In genomic region chr5:40572359-40572758, GRCh38 we compare ENCODE assay signal across 25 cellular contexts.
DNase-seq lines count a peak whose midpoint lies in the region; ATAC-seq and TF ChIP-seq lines count a peak whose summit lies in the region.
"Had no signal": no experiment of that assay in that cellular context is flagged by ENCODE, and none has a peak within 500 bp of the region (broad histone marks: within the 10 kb centered on the region; RNA-seq: fewer than 3 reads in every experiment).

No MANE protein-coding gene starts in this region.

- H3K27me3 ChIP-seq in muscle layer of duodenum (ENCODE audit: low read depth, low read length) (no peaks in the 10 kb centered on the region), stomach (no peaks in the 10 kb centered on the region)
- H3K27me3 ChIP-seq: spleen, vagina had no signal

- no peak for TF ChIP-seq POLR2A in stomach (IDR thresholded peaks at IDR 0.05)

- no peak overlapping the region for H3K4me3 ChIP-seq in fibroblast of pulmonary artery (replicated peaks; ENCODE audit: low read depth, low read length)
- no peak overlapping the region for H3K4me3 ChIP-seq in muscle layer of duodenum (ENCODE audit: low read depth in 1 of 2, low read length in 2 of 2)
- H3K4me3 ChIP-seq in stomach: no peak overlapping the region
- H3K4me3 ChIP-seq: spleen, thoracic aorta, vagina had no signal

- H3K9me3 ChIP-seq in muscle layer of duodenum (ENCODE audit: control insufficient read depth in 1 of 2, low read length in 2 of 2) (no peaks in the 10 kb centered on the region), stomach (no peaks in the 10 kb centered on the region)
- H3K9me3 ChIP-seq: spleen, thoracic aorta, vagina had no signal

- no peak for ATAC-seq in HG03135 (IDR thresholded peaks at IDR 0.05; ENCODE audit: unreplicated experiment)
- ATAC-seq: activated CD8-positive, alpha-beta T cell treated with anti-CD3 and anti-CD28 coated beads, Interleukin-2, amount 10 ng/mL, durations not matched to agents 7 days and 5 days; activated T-helper 17 cell treated with anti-CD3 and anti-CD28 coated beads, Interleukin-2, amount 50 U/mL, for 72 hours; HepG2; natural killer cell; PC-3 had no signal

- intact Hi-C loops in stomach (cut with DNase I; ENCODE audit: low total_unique reads): no loop called here

- WGBS in stomach, 5 donors: 63 to 78% (median 77%) methylated on average over 6 of the region's 6 CpGs

- no peak for TF ChIP-seq EP300 in stomach (IDR thresholded peaks at IDR 0.05)

- DNase-seq in SK-MEL-5 (ENCODE audit: low read depth, low spot score): peak; percentile 16
- peak; percentile 30 for DNase-seq in fibroblast of pulmonary artery (ENCODE audit: low read depth)
- DNase-seq in stomach: no peak
- DNase-seq in NCI-H1417 (lab: John Stamatoyannopoulos, UW): no peak
- no peak for DNase-seq in NCI-H524 treated with DMSO at 0.1 percent for 48 hours (lab: John Stamatoyannopoulos, UW)
- DNase-seq: activated CD8-positive, alpha-beta T cell treated with anti-CD3 and anti-CD28 coated beads, Interleukin-2, amount 10 ng/mL, durations not matched to agents 7 days and 5 days; activated naive CD4-positive, alpha-beta T cell treated with anti-CD3 and anti-CD28 coated beads, Interleukin-2, amount 50 U/mL, for 16 hours; H9; Karpas-422; natural killer cell; NCI-H1417 treated with DMSO at 0.1 percent for 48 hours; NCI-H2029 treated with DMSO at 0.1 percent for 48 hours; NCI-H524; NK-92 treated with Interleukin-12 subunit alpha and Interleukin-12 subunit beta, amount 100 ng/mL, for 24 hours; occipital lobe; PC-3; spleen; stimulated activated CD4-positive, alpha-beta T cell treated with anti-CD3 and anti-CD28 coated beads, Interleukin-2, amount 100 ng/mL, for 24 hours; stimulated activated CD8-positive, alpha-beta memory T cell treated with anti-CD3 and anti-CD28 coated beads, Interleukin-4, amount 100 ng/mL, for 48 hours had no signal

- H3K27ac ChIP-seq in muscle layer of duodenum (ENCODE audit: low read length) (peak overlapping the region; percentile 46), stomach (peak overlapping the region in 3 of 5 donors; percentile 9 to 48 (median 28))
- H3K27ac ChIP-seq: thoracic aorta, vagina had no signal

- no peaks in the 10 kb centered on the region for H3K36me3 ChIP-seq in muscle layer of duodenum (ENCODE audit: control insufficient read depth in 1 of 2, insufficient read depth in 2 of 2, low read length in 2 of 2)
- H3K36me3 ChIP-seq in stomach: no peaks in the 10 kb centered on the region
- H3K36me3 ChIP-seq: spleen, thoracic aorta, vagina had no signal

- H3K4me1 ChIP-seq in muscle layer of duodenum (ENCODE audit: control insufficient read depth in 1 of 2, insufficient read depth in 2 of 2, low read length in 2 of 2) (no peaks in the 10 kb centered on the region), stomach (no peaks in the 10 kb centered on the region)
- H3K4me1 ChIP-seq: vagina had no signal

- TF ChIP-seq CTCF in fibroblast of pulmonary artery (IDR thresholded peaks at IDR 0.05; ENCODE audit: low read length, missing control alignments) (no peak), stomach (IDR thresholded peaks at IDR 0.05) (no peak)

- in situ Hi-C loops in SK-MEL-5 (cut with HindIII; ENCODE audit: low pct_unique_long_range_greater_than_20kb, low sequenced_read_pairs): no loop called here

Comparison
In these comparisons a context has a peak if more than half of its experiments do, and no peak if none do; other contexts are left out.
1. DNase-seq: peak in SK-MEL-5 (single experiment) and fibroblast of pulmonary artery (single experiment); none in stomach (single experiment), NCI-H1417 (0 of 3) and NCI-H524 treated with DMSO at 0.1 percent for 48 hours (single experiment).